In genomic region chr3:102673271-102674115, GRCh38 we compare ENCODE assay signal across 8 cellular contexts.
DNase-seq lines count a peak whose midpoint lies in the region; TF ChIP-seq lines count a peak whose summit lies in the region.

No MANE protein-coding gene starts in this region.

- no peak overlapping the region for H2AK5ac ChIP-seq in H9 (ENCODE audit: insufficient read length, low read length)

- peak overlapping the region in 1 of 3 experiments; percentile 83; a peak in 2 of 7 replicates for H3K27ac Mint-ChIP-seq in H9

- H3K36me3 Mint-ChIP-seq in H9 (ENCODE audit: insufficient read depth in 1 of 3, low read depth in 3 of 3), result no peaks in the 10 kb centered on the region

- H3K4me2 ChIP-seq in H9 (ENCODE audit: insufficient read depth, insufficient read length, low read length) (peak overlapping the region; percentile 5), parathyroid adenoma (ENCODE audit: low read length) (peak overlapping the region; percentile 55)

- WGBS in H9 (ENCODE audit: extremely low coverage, insufficient read length, low lambda C conversion rate), result no CpG with 5 or more reads among the region's 16 CpGs

- peaks cover 11 to 25% of the 10 kb centered on the region in 2 experiments for H3K4me1 Mint-ChIP-seq in H9

- H3K79me2 ChIP-seq in H9 (ENCODE audit: insufficient read depth, low read length), result no peaks in the 10 kb centered on the region
- no peaks in the 10 kb centered on the region for H3K79me2 ChIP-seq in parathyroid adenoma

- H3K9me3 ChIP-seq in H9 (ENCODE audit: control insufficient read depth, low read depth, low read length) (no peaks in the 10 kb centered on the region), parathyroid adenoma (ENCODE audit: control insufficient read depth, low read length) (no peaks in the 10 kb centered on the region), vagina (no peaks in the 10 kb centered on the region)

- intact Hi-C loops in vagina (cut with DNase I), result no loop called here

- no peak overlapping the region for H2BK20ac ChIP-seq in H9 (ENCODE audit: low read depth, low read length, poor library complexity, severe bottlenecking)

- H3K14ac ChIP-seq in H9 (ENCODE audit: insufficient read depth, low read length), result no peak overlapping the region

- H2BK15ac ChIP-seq in H9 (ENCODE audit: low read depth, low read length), result no peak overlapping the region

- H3T11ph ChIP-seq in H9 (ENCODE audit: low read length), result no peak overlapping the region

- no peak overlapping the region for H3K56ac ChIP-seq in H9 (ENCODE audit: insufficient read length, low read depth, low read length)

- H2BK5ac ChIP-seq in H9 (ENCODE audit: insufficient read length, low read length), result no peak overlapping the region

- H3K27ac ChIP-seq in H9 (ENCODE audit: insufficient read length, low read depth, low read length), result no peak overlapping the region
- no peak overlapping the region for H3K27ac ChIP-seq in parathyroid adenoma
- H3K27ac ChIP-seq in vagina, result no peak overlapping the region

- H3K27me3 ChIP-seq in H9 (ENCODE audit: insufficient read depth, low read length) (no peaks in the 10 kb centered on the region), parathyroid adenoma (ENCODE audit: control insufficient read depth, insufficient read depth, low read length) (no peaks in the 10 kb centered on the region), vagina (no peaks in the 10 kb centered on the region)

- H2AFZ ChIP-seq in H9 (ENCODE audit: low read length) (peak overlapping the region; percentile 97), parathyroid adenoma (peak overlapping the region; percentile 65)

- H4K20me1 ChIP-seq in H9 (ENCODE audit: control insufficient read depth, insufficient read depth, insufficient read length), result no peaks in the 10 kb centered on the region

- H3K4me3 ChIP-seq in parathyroid adenoma (ENCODE audit: low read depth, low read length), result no peak overlapping the region
- no peak overlapping the region for H3K4me3 ChIP-seq in vagina

- no peak overlapping the region for H4K5ac ChIP-seq in H9 (ENCODE audit: insufficient read length, low read depth, low read length)

- H3K4me1 ChIP-seq in H9 (ENCODE audit: insufficient read depth, low read length) (no peaks in the 10 kb centered on the region; the same call in 1 of the 2 replicates), parathyroid adenoma (no peaks in the 10 kb centered on the region), vagina (no peaks in the 10 kb centered on the region)

- no peak overlapping the region for H3K4ac ChIP-seq in H9 (ENCODE audit: low read depth, low read length)

- DNase-seq in GM03348 (ENCODE audit: low spot score) (peak; percentile 79), H9 (peak; percentile 70), LoVo (ENCODE audit: low spot score) (peak; percentile 55), RPMI7951 (ENCODE audit: low read depth) (peak; percentile 40), germinal center (ENCODE audit: low spot score) (peak; percentile 62), vagina (ENCODE audit: extremely low spot score in 2 of 2) (no peak)
- DNase-seq in activated T-helper 9 cell treated with anti-CD3 and anti-CD28 coated beads, Interleukin-2, amount 50 U/mL, for 16 hours (ENCODE audit: low read depth), result peak; percentile 25

- peak overlapping the region in 1 of 2 experiments; percentile 37; a peak in 2 of 5 replicates for H3K4me3 Mint-ChIP-seq in H9

- no peak overlapping the region for H3K23ac ChIP-seq in H9 (ENCODE audit: insufficient read length, low read depth, low read length)

- TF ChIP-seq CTCF in H9 (conservative IDR thresholded peaks at IDR 0.05), result peak; percentile 91
- peak; percentile 56 for TF ChIP-seq CTCF in parathyroid adenoma (IDR thresholded peaks at IDR 0.05)
- peak; percentile 40 to 88 (median 61) for TF ChIP-seq CTCF in vagina (IDR thresholded peaks at IDR 0.05)

- no peak overlapping the region for H2BK120ac ChIP-seq in H9 (ENCODE audit: low read depth, low read length, poor library complexity, severe bottlenecking)

- H4K8ac ChIP-seq in H9 (replicated peaks; ENCODE audit: insufficient read length, low read depth, low read length), result no peak overlapping the region

- H3K9ac ChIP-seq in H9 (ENCODE audit: extremely low read depth, insufficient read length, low read length) (no peak overlapping the region), parathyroid adenoma (no peak overlapping the region)

- no peaks in the 10 kb centered on the region for H3K27me3 Mint-ChIP-seq in H9 (ENCODE audit: low read depth)

- H3K23me2 ChIP-seq in H9 (ENCODE audit: insufficient read length, low read depth, low read length, poor library complexity, severe bottlenecking), result peaks cover 3% of the 10 kb centered on the region

- H2BK12ac ChIP-seq in H9 (ENCODE audit: insufficient read length, low read depth, low read length), result no peak overlapping the region

- H3K18ac ChIP-seq in H9 (ENCODE audit: insufficient read length, low read depth, low read length), result no peak overlapping the region

- H3K79me1 ChIP-seq in H9 (ENCODE audit: insufficient read depth, low read depth, low read length, poor library complexity, severe bottlenecking), result no peaks in the 10 kb centered on the region

- H3K36me3 ChIP-seq in parathyroid adenoma (ENCODE audit: control insufficient read depth, insufficient read depth, low read length) (no peaks in the 10 kb centered on the region), vagina (no peaks in the 10 kb centered on the region)

- H3K9me3 Mint-ChIP-seq in H9, result no peaks in the 10 kb centered on the region

- H4K91ac ChIP-seq in H9 (ENCODE audit: insufficient read length, low read depth, low read length), result no peak overlapping the region

- no peak for TF ChIP-seq POLR2A in vagina (IDR thresholded peaks at IDR 0.05)

Comparison
In these comparisons a context has a peak if more than half of its experiments do, and no peak if none do; other contexts are left out.
1. DNase-seq: peak in GM03348 (single experiment), H9 (single experiment), LoVo (single experiment), RPMI7951 (single experiment), activated T-helper 9 cell treated with anti-CD3 and anti-CD28 coated beads, Interleukin-2, amount 50 U/mL, for 16 hours (single experiment) and germinal center (single experiment); none in vagina (0 of 2).
2. Peak in every context shown above with its lines, with median percentiles within 50 percentile points of each other: CTCF ChIP-seq.